18 cellular contexts compared by ENCODE assay signal in the genomic region with DNA sequence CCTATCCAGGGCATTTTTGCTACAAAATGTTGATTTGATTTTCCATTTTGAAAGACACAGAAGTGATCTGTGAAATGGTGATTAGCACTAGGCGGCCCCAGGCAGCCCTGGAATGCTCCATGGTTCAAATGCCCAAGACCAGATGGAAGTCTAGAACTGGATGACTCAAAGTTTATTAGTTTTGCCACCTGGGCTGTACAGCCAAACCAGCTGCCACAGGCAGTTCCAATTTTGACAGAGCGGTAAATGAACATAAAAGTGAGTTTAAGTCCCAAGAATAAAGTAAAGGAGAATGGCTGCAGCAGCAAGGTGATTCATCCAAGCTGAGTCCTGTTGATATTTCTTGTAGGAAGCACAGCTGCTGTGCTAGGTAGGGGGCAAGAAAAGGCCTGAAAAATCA.
DNase-seq lines count a peak whose midpoint lies in the region; ATAC-seq, FAIRE-seq and TF ChIP-seq lines count a peak whose summit lies in the region.
"Had no signal": no experiment of that assay in that cellular context is flagged by ENCODE, and none has a peak within 500 bp of the region (broad histone marks: within the 10 kb centered on the region; RNA-seq: fewer than 3 reads in every experiment).

No MANE protein-coding gene starts in this region.

- TF ChIP-seq CTCF in astrocyte (IDR thresholded peaks at IDR 0.05; ENCODE audit: insufficient read depth, low read depth, low read length) (no peak), WTC11 (IDR thresholded peaks at IDR 0.05) (no peak), thyroid gland (IDR thresholded peaks at IDR 0.05) (no peak)

- H3K9ac ChIP-seq in astrocyte (ENCODE audit: low read length): no peak overlapping the region
- H3K9ac ChIP-seq: BLaER1 treated with 17β-estradiol and CSF1 and Interleukin-3, amounts not matched to agents 10 nM and 100 nM; GM23248 had no signal

- H3K4me3 Mint-ChIP-seq in astrocyte (ENCODE audit: unreplicated experiment) (no peak overlapping the region), T-cell (no peak overlapping the region), WTC11 (no peak overlapping the region)
- H3K4me3 Mint-ChIP-seq: IgD-negative memory B cell had no signal

- H3K4me2 ChIP-seq in astrocyte (ENCODE audit: low read length): peak overlapping the region; percentile 1
- H3K4me2 ChIP-seq: BLaER1 treated with 17β-estradiol and CSF1 and Interleukin-3, amounts not matched to agents 10 nM and 100 nM had no signal

- peaks cover 5% of the 10 kb centered on the region for H3K9me3 Mint-ChIP-seq in astrocyte (ENCODE audit: unreplicated experiment)
- no peaks in the 10 kb centered on the region for H3K9me3 Mint-ChIP-seq in T-cell
- H3K9me3 Mint-ChIP-seq in WTC11: no peaks in the 10 kb centered on the region
- H3K9me3 Mint-ChIP-seq: IgD-negative memory B cell had no signal

- no peak overlapping the region for H3K4me3 ChIP-seq in astrocyte (ENCODE audit: insufficient read depth, low read depth, low read length)
- no peak overlapping the region for H3K4me3 ChIP-seq in thyroid gland (replicated peaks in 1 of 3)
- H3K4me3 ChIP-seq: BLaER1 treated with 17β-estradiol and CSF1 and Interleukin-3, amounts not matched to agents 10 nM and 100 nM; GM23248; SK-N-MC had no signal

- H3K36me3 ChIP-seq in astrocyte (ENCODE audit: insufficient read depth, low read length) (no peaks in the 10 kb centered on the region), thyroid gland (no peaks in the 10 kb centered on the region)
- H3K36me3 ChIP-seq: BLaER1 treated with 17β-estradiol and CSF1 and Interleukin-3, amounts not matched to agents 10 nM and 100 nM had no signal

- H3K9me3 ChIP-seq in astrocyte (ENCODE audit: insufficient read depth, low read depth, low read length): no peaks in the 10 kb centered on the region
- no peaks in the 10 kb centered on the region for H3K9me3 ChIP-seq in thyroid gland
- H3K9me3 ChIP-seq: BLaER1 treated with 17β-estradiol and CSF1 and Interleukin-3, amounts not matched to agents 10 nM and 100 nM had no signal

- H3K27ac ChIP-seq in astrocyte (ENCODE audit: low read depth, low read length) (peak overlapping the region; percentile 10), thyroid gland (no peak overlapping the region)
- H3K27ac ChIP-seq: 22Rv1; BLaER1 treated with 17β-estradiol and CSF1 and Interleukin-3, amounts not matched to agents 10 nM and 100 nM; GM23248; SK-N-MC had no signal

- no peaks in the 10 kb centered on the region for H3K79me2 ChIP-seq in astrocyte (ENCODE audit: insufficient read depth, low read length)

- no peaks in the 10 kb centered on the region for H4K20me1 ChIP-seq in astrocyte (ENCODE audit: insufficient read depth, low read length)
- H4K20me1 ChIP-seq: BLaER1 treated with 17β-estradiol and CSF1 and Interleukin-3, amounts not matched to agents 10 nM and 100 nM had no signal

- CTCF ChIA-PET in T-cell (lab: Charles Lee) (interaction anchor here in 1 of 2 donors (0.8 kb wide), 1 partner anchor 473 kb away, joined by 3 read pairs; no protein-coding TSS in a partner anchor), WTC11 (lab: Charles Lee) (no interaction called here)

- ATAC-seq in T-cell (replicated peaks in 1 of 4): no peak
- ATAC-seq in WTC11: no peak
- ATAC-seq: PC-3 had no signal

- H3K4me1 Mint-ChIP-seq in astrocyte (ENCODE audit: low read depth, unreplicated experiment): peaks cover 37% of the 10 kb centered on the region
- H3K4me1 Mint-ChIP-seq in T-cell: no peaks in the 10 kb centered on the region
- H3K4me1 Mint-ChIP-seq in WTC11: peaks cover 14% of the 10 kb centered on the region

- H3K4me1 ChIP-seq in astrocyte (ENCODE audit: insufficient read depth, low read length): peaks cover 13% of the 10 kb centered on the region
- H3K4me1 ChIP-seq in thyroid gland: no peaks in the 10 kb centered on the region
- H3K4me1 ChIP-seq: BLaER1 treated with 17β-estradiol and CSF1 and Interleukin-3, amounts not matched to agents 10 nM and 100 nM had no signal

- peak overlapping the region; percentile 78 for H3K27ac Mint-ChIP-seq in astrocyte (ENCODE audit: unreplicated experiment)
- no peak overlapping the region for H3K27ac Mint-ChIP-seq in T-cell
- H3K27ac Mint-ChIP-seq in WTC11: no peak overlapping the region
- H3K27ac Mint-ChIP-seq: IgD-negative memory B cell had no signal

- H3K27me3 Mint-ChIP-seq in astrocyte (ENCODE audit: low read depth, unreplicated experiment): no peaks in the 10 kb centered on the region
- H3K27me3 Mint-ChIP-seq in T-cell: no peaks in the 10 kb centered on the region
- H3K27me3 Mint-ChIP-seq in WTC11 (ENCODE audit: low read depth): no peaks in the 10 kb centered on the region
- H3K27me3 Mint-ChIP-seq: IgD-negative memory B cell had no signal

- no peak overlapping the region for H2AFZ ChIP-seq in astrocyte (ENCODE audit: low read depth, low read length)
- H2AFZ ChIP-seq: GM23248 had no signal

- no peaks in the 10 kb centered on the region for H3K27me3 ChIP-seq in astrocyte (ENCODE audit: insufficient read depth, low read length)
- no peaks in the 10 kb centered on the region for H3K27me3 ChIP-seq in thyroid gland
- H3K27me3 ChIP-seq: BLaER1 treated with 17β-estradiol and CSF1 and Interleukin-3, amounts not matched to agents 10 nM and 100 nM had no signal

- POLR2A ChIA-PET in T-cell (lab: Charles Lee): no interaction called here
- POLR2A ChIA-PET in WTC11 (lab: Charles Lee): no interaction called here

- intact Hi-C loops in thyroid gland (cut with DNase I): no loop called here

- TF ChIP-seq POLR2A in thyroid gland (IDR thresholded peaks at IDR 0.05): no peak

- DNase-seq in DMS53 (lab: John Stamatoyannopoulos, UW): peak; percentile 33
- no peak for DNase-seq in DMS53 treated with DMSO at 0.1 percent for 48 hours (lab: John Stamatoyannopoulos, UW; ENCODE audit: unreplicated experiment)
- peak; percentile 68 for DNase-seq in astrocyte (ENCODE audit: low read depth)
- DNase-seq in kidney tubule cell (ENCODE audit: low spot score): peak; percentile 38
- no peak for DNase-seq in urothelium cell line (ENCODE audit: low spot score)
- DNase-seq in T-cell: no peak
- no peak for DNase-seq in WTC11 (ENCODE audit: low spot score)
- no peak for DNase-seq in thyroid gland
- DNase-seq: GM23248, NCI-H1092, NCI-H345, PC-3 had no signal

- 89 to 92% methylated on average over 2 of the region's 2 CpGs for WGBS in thyroid gland, 2 donors

- no peak for FAIRE-seq in astrocyte (lab: Jason Lieb, UNC)
- peak; percentile 32 for FAIRE-seq in urothelium cell line (lab: Jason Lieb, UNC)
- FAIRE-seq: G401.6, GM12891 had no signal

- H3K36me3 Mint-ChIP-seq in astrocyte (ENCODE audit: low read depth, unreplicated experiment): peaks cover 3% of the 10 kb centered on the region
- no peaks in the 10 kb centered on the region for H3K36me3 Mint-ChIP-seq in T-cell
- H3K36me3 Mint-ChIP-seq in WTC11: no peaks in the 10 kb centered on the region

TF ChIP-seq in WTC11, 78 proteins besides CTCF, POLR2A, EP300 and RAD21 (continues in another document):
- TF ChIP-seq ZNF263 (CRISPR knock-in tag; IDR thresholded peaks at IDR 0.05; ENCODE audit: low read depth) (no peak), ZNF423 (CRISPR knock-in tag; IDR thresholded peaks at IDR 0.05) (no peak), TP53 (CRISPR knock-in tag; IDR thresholded peaks at IDR 0.05) (no peak), ZNF219 (CRISPR knock-in tag; IDR thresholded peaks at IDR 0.05; ENCODE audit: borderline replicate concordance) (no peak), TEAD4 (CRISPR knock-in tag; IDR thresholded peaks at IDR 0.05) (no peak), ZNF671 (CRISPR knock-in tag; IDR thresholded peaks at IDR 0.05) (no peak), TCF7 (CRISPR knock-in tag; IDR thresholded peaks at IDR 0.05; ENCODE audit: low read depth) (no peak)
- TF ChIP-seq, protein P1, sequence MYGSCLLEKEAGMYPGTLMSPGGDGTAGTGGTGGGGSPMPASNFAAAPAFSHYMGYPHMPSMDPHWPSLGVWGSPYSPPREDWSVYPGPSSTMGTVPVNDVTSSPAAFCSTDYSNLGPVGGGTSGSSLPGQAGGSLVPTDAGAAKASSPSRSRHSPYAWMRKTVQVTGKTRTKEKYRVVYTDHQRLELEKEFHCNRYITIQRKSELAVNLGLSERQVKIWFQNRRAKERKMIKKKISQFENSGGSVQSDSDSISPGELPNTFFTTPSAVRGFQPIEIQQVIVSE (CRISPR knock-in tag; IDR thresholded peaks at IDR 0.05; ENCODE audit: borderline replicate concordance): no peak
- TF ChIP-seq, protein P2, sequence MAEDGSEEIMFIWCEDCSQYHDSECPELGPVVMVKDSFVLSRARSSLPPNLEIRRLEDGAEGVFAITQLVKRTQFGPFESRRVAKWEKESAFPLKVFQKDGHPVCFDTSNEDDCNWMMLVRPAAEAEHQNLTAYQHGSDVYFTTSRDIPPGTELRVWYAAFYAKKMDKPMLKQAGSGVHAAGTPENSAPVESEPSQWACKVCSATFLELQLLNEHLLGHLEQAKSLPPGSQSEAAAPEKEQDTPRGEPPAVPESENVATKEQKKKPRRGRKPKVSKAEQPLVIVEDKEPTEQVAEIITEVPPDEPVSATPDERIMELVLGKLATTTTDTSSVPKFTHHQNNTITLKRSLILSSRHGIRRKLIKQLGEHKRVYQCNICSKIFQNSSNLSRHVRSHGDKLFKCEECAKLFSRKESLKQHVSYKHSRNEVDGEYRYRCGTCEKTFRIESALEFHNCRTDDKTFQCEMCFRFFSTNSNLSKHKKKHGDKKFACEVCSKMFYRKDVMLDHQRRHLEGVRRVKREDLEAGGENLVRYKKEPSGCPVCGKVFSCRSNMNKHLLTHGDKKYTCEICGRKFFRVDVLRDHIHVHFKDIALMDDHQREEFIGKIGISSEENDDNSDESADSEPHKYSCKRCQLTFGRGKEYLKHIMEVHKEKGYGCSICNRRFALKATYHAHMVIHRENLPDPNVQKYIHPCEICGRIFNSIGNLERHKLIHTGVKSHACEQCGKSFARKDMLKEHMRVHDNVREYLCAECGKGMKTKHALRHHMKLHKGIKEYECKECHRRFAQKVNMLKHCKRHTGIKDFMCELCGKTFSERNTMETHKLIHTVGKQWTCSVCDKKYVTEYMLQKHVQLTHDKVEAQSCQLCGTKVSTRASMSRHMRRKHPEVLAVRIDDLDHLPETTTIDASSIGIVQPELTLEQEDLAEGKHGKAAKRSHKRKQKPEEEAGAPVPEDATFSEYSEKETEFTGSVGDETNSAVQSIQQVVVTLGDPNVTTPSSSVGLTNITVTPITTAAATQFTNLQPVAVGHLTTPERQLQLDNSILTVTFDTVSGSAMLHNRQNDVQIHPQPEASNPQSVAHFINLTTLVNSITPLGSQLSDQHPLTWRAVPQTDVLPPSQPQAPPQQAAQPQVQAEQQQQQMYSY (CRISPR knock-in tag; IDR thresholded peaks at IDR 0.05): no peak
- TF ChIP-seq, protein P3, sequence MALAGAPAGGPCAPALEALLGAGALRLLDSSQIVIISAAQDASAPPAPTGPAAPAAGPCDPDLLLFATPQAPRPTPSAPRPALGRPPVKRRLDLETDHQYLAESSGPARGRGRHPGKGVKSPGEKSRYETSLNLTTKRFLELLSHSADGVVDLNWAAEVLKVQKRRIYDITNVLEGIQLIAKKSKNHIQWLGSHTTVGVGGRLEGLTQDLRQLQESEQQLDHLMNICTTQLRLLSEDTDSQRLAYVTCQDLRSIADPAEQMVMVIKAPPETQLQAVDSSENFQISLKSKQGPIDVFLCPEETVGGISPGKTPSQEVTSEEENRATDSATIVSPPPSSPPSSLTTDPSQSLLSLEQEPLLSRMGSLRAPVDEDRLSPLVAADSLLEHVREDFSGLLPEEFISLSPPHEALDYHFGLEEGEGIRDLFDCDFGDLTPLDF (CRISPR knock-in tag; IDR thresholded peaks at IDR 0.05): no peak

Comparison
In these comparisons a context has a peak if more than half of its experiments do, and no peak if none do; other contexts are left out.
1. DNase-seq: peak in DMS53 (single experiment), astrocyte (single experiment) and kidney tubule cell (single experiment); none in DMS53 treated with DMSO at 0.1 percent for 48 hours (single experiment), urothelium cell line (single experiment), T-cell (0 of 34), WTC11 (single experiment) and thyroid gland (0 of 2).